ENCODE assay signal across 1 cellular context in the genomic region with DNA sequence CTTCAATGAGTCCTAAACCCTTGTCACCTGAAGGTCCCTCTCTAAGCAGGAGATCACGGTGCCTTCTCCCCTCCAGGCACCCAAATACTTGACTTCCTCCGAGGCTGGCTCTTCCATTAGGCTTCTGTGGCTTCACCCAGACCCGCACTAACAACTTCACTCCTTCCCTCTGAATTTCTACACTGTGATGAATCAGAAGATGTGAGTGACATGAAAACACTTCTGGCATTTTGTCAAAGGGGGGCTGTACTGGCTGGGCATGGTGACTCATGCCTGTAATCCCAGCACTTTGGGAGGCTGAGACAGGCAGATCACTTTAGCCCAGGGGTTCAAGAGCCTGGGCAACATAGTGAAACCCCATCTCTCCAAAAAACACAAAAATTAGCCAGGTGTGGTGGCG.
A peak's percentile ranks its signal among the peaks of the same experiment; 100 is the strongest.
TF ChIP-seq lines count a peak whose summit lies in the region.

No MANE protein-coding gene starts in this region.

TF ChIP-seq in K562, 482 proteins besides CTCF, POLR2A, EP300 and RAD21:
- TF ChIP-seq, protein P1, sequence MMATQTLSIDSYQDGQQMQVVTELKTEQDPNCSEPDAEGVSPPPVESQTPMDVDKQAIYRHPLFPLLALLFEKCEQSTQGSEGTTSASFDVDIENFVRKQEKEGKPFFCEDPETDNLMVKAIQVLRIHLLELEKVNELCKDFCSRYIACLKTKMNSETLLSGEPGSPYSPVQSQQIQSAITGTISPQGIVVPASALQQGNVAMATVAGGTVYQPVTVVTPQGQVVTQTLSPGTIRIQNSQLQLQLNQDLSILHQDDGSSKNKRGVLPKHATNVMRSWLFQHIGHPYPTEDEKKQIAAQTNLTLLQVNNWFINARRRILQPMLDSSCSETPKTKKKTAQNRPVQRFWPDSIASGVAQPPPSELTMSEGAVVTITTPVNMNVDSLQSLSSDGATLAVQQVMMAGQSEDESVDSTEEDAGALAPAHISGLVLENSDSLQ (IDR thresholded peaks at IDR 0.05): peak; percentile 44; the same call in 1 of the 2 replicates
- TF ChIP-seq TEAD1 (CRISPR knock-in tag; IDR thresholded peaks at IDR 0.05): no peak
- 0 out of 2 replicates have a peak, but pooled peaks have one; percentile 39 for TF ChIP-seq NFIC (IDR thresholded peaks at IDR 0.05)
- TF ChIP-seq, protein P2, sequence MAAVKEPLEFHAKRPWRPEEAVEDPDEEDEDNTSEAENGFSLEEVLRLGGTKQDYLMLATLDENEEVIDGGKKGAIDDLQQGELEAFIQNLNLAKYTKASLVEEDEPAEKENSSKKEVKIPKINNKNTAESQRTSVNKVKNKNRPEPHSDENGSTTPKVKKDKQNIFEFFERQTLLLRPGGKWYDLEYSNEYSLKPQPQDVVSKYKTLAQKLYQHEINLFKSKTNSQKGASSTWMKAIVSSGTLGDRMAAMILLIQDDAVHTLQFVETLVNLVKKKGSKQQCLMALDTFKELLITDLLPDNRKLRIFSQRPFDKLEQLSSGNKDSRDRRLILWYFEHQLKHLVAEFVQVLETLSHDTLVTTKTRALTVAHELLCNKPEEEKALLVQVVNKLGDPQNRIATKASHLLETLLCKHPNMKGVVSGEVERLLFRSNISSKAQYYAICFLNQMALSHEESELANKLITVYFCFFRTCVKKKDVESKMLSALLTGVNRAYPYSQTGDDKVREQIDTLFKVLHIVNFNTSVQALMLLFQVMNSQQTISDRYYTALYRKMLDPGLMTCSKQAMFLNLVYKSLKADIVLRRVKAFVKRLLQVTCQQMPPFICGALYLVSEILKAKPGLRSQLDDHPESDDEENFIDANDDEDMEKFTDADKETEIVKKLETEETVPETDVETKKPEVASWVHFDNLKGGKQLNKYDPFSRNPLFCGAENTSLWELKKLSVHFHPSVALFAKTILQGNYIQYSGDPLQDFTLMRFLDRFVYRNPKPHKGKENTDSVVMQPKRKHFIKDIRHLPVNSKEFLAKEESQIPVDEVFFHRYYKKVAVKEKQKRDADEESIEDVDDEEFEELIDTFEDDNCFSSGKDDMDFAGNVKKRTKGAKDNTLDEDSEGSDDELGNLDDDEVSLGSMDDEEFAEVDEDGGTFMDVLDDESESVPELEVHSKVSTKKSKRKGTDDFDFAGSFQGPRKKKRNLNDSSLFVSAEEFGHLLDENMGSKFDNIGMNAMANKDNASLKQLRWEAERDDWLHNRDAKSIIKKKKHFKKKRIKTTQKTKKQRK (IDR thresholded peaks at IDR 0.05; ENCODE audit: borderline replicate concordance, low read depth, low read length): no peak
TF ChIP-seq in K562: peak in this region for 2.
